Comparison of ENCODE assay signal across 1 cellular context in the genomic region with DNA sequence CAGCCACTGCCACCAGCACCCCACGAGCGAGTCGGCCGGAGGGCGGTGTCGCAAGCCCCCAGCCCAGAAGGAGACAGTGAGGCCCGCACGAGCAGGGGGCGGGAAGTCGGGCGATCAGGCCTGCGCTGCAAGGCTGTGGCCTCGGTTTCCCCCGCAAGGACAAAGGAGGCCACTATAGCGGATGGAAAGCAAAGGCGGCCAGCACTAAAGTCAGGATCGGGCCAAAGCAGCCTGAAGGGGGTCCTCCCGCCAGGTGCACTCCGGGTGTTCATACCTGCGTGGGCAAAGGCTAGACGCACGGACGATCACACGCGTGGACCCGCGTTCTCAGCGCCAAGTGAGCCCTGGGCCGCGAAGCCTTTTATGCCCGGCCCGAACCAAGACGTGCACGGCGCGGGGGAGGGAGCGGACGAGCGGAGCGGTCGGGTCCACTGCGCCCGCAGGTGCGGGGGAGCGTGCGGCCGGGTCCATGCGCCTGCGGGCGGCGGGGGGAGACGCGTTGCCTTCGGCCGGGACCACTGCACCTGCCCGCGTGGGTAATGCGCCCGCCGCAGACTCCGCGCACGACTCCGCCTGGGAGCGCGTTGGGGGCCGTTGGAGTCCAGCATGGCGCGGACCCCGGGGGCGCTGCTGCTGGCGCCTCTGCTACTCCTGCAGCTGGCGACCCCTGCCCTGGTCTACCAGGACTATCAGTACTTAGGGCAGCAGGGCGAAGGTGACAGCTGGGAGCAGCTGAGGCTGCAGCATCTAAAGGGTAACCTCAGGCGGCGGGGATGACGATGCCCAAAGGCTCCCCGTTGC.
TF ChIP-seq lines count a peak whose summit lies in the region.

A gene (minus strand): TSS at position 335 of the 801 bp plus-strand sequence. CDS start 539 bp downstream, outside the sequence.
A gene (plus strand): TSS at position 604 of the 801 bp plus-strand sequence. CDS start 3 bp downstream, at position 607.

TF ChIP-seq in HepG2, 621 proteins besides CTCF, POLR2A, EP300 and RAD21 (continued from another document and continues in another):
- TF ChIP-seq, protein P1, sequence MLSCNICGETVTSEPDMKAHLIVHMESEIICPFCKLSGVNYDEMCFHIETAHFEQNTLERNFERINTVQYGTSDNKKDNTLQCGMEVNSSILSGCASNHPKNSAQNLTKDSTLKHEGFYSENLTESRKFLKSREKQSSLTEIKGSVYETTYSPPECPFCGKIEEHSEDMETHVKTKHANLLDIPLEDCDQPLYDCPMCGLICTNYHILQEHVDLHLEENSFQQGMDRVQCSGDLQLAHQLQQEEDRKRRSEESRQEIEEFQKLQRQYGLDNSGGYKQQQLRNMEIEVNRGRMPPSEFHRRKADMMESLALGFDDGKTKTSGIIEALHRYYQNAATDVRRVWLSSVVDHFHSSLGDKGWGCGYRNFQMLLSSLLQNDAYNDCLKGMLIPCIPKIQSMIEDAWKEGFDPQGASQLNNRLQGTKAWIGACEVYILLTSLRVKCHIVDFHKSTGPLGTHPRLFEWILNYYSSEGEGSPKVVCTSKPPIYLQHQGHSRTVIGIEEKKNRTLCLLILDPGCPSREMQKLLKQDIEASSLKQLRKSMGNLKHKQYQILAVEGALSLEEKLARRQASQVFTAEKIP (CRISPR knock-in tag; IDR thresholded peaks at IDR 0.05; ENCODE audit: borderline replicate concordance): no peak
- TF ChIP-seq, protein P2, sequence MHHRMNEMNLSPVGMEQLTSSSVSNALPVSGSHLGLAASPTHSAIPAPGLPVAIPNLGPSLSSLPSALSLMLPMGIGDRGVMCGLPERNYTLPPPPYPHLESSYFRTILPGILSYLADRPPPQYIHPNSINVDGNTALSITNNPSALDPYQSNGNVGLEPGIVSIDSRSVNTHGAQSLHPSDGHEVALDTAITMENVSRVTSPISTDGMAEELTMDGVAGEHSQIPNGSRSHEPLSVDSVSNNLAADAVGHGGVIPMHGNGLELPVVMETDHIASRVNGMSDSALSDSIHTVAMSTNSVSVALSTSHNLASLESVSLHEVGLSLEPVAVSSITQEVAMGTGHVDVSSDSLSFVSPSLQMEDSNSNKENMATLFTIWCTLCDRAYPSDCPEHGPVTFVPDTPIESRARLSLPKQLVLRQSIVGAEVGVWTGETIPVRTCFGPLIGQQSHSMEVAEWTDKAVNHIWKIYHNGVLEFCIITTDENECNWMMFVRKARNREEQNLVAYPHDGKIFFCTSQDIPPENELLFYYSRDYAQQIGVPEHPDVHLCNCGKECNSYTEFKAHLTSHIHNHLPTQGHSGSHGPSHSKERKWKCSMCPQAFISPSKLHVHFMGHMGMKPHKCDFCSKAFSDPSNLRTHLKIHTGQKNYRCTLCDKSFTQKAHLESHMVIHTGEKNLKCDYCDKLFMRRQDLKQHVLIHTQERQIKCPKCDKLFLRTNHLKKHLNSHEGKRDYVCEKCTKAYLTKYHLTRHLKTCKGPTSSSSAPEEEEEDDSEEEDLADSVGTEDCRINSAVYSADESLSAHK (CRISPR knock-in tag; IDR thresholded peaks at IDR 0.05; ENCODE audit: borderline replicate concordance): no peak
- TF ChIP-seq KDM5A (IDR thresholded peaks at IDR 0.05; ENCODE audit: borderline replicate concordance, low read length) (peak; percentile 51; the same call in 1 of the 2 replicates), EED (CRISPR knock-in tag; IDR thresholded peaks at IDR 0.05) (peak; percentile 90), NKX3-1 (CRISPR knock-in tag; IDR thresholded peaks at IDR 0.05) (0 out of 2 replicates have a peak, but pooled peaks have one; percentile 68), ZNF446 (CRISPR knock-in tag; IDR thresholded peaks at IDR 0.05) (peak; percentile 89), STAG1 (CRISPR knock-in tag; IDR thresholded peaks at IDR 0.05) (no peak), ZBTB1 (CRISPR knock-in tag; IDR thresholded peaks at IDR 0.05; ENCODE audit: borderline replicate concordance) (no peak), ZNF7 (CRISPR knock-in tag; IDR thresholded peaks at IDR 0.05) (0 out of 2 replicates have a peak, but pooled peaks have one; percentile 22), BORCS8-MEF2B (CRISPR knock-in tag; IDR thresholded peaks at IDR 0.05) (0 out of 2 replicates have a peak, but pooled peaks have one; percentile 55), ATF7 (IDR thresholded peaks at IDR 0.05) (peak; percentile 81), ATF7 (CRISPR knock-in tag; IDR thresholded peaks at IDR 0.05) (no peak), HHEX (CRISPR knock-in tag; IDR thresholded peaks at IDR 0.05) (no peak), ZNF570 (CRISPR knock-in tag; IDR thresholded peaks at IDR 0.05; ENCODE audit: borderline replicate concordance) (no peak; the same call in 1 of the 2 replicates), DNMT3B (CRISPR knock-in tag; conservative IDR thresholded peaks at IDR 0.05) (no peak; the same call in 1 of the 2 replicates), ZBTB8A (CRISPR knock-in tag; IDR thresholded peaks at IDR 0.05; ENCODE audit: borderline replicate concordance, low read depth) (no peak; the same call in 1 of the 2 replicates), GATAD1 (CRISPR knock-in tag; IDR thresholded peaks at IDR 0.05) (peak; percentile 72), GATA4 (IDR thresholded peaks at IDR 0.05; ENCODE audit: borderline replicate concordance, low read depth) (peak; percentile 86), HMG20B (CRISPR knock-in tag; conservative IDR thresholded peaks at IDR 0.05) (no peak; the same call in 1 of the 2 replicates), SYNCRIP (IDR thresholded peaks at IDR 0.05; ENCODE audit: insufficient read depth, low read depth, low read length) (no peak), REXO4 (CRISPR knock-in tag; IDR thresholded peaks at IDR 0.05; ENCODE audit: borderline replicate concordance) (no peak), ZNF546 (CRISPR knock-in tag; conservative IDR thresholded peaks at IDR 0.05) (no peak; the same call in 1 of the 2 replicates), ZNF724P (CRISPR knock-in tag; IDR thresholded peaks at IDR 0.05; ENCODE audit: borderline replicate concordance) (peak; percentile 94; the same call in 1 of the 2 replicates), ZNF124 (CRISPR knock-in tag; IDR thresholded peaks at IDR 0.05) (peak; percentile 90), IKZF4 (CRISPR knock-in tag; IDR thresholded peaks at IDR 0.05; ENCODE audit: borderline replicate concordance, low read depth, not compliant biosample characterization) (no peak), ZNF501 (CRISPR knock-in tag; IDR thresholded peaks at IDR 0.05) (peak; percentile 96), NFRKB (IDR thresholded peaks at IDR 0.05) (no peak), ZNF230 (CRISPR knock-in tag; IDR thresholded peaks at IDR 0.05) (peak; percentile 92), MED13 (CRISPR knock-in tag; IDR thresholded peaks at IDR 0.05) (peak; percentile 53; the same call in 1 of the 2 replicates), SNAPC2 (CRISPR knock-in tag; IDR thresholded peaks at IDR 0.05) (no peak), TEAD3 (CRISPR knock-in tag; optimal IDR thresholded peaks at IDR 0.05; ENCODE audit: borderline replicate concordance) (no peak), ZMYM2 (CRISPR knock-in tag; IDR thresholded peaks at IDR 0.05) (peak; percentile 56), ZFP41 (CRISPR knock-in tag; IDR thresholded peaks at IDR 0.05; ENCODE audit: borderline replicate concordance) (no peak), HNRNPH1 (optimal IDR thresholded peaks at IDR 0.05; ENCODE audit: low read depth, low read length) (no peak), POLR2AphosphoS5 (IDR thresholded peaks at IDR 0.05; ENCODE audit: low read depth, low read length) (peak; percentile 98), ZFP90 (CRISPR knock-in tag; IDR thresholded peaks at IDR 0.05; ENCODE audit: borderline replicate concordance) (no peak; the same call in 1 of the 2 replicates)
- TF ChIP-seq, protein P3, sequence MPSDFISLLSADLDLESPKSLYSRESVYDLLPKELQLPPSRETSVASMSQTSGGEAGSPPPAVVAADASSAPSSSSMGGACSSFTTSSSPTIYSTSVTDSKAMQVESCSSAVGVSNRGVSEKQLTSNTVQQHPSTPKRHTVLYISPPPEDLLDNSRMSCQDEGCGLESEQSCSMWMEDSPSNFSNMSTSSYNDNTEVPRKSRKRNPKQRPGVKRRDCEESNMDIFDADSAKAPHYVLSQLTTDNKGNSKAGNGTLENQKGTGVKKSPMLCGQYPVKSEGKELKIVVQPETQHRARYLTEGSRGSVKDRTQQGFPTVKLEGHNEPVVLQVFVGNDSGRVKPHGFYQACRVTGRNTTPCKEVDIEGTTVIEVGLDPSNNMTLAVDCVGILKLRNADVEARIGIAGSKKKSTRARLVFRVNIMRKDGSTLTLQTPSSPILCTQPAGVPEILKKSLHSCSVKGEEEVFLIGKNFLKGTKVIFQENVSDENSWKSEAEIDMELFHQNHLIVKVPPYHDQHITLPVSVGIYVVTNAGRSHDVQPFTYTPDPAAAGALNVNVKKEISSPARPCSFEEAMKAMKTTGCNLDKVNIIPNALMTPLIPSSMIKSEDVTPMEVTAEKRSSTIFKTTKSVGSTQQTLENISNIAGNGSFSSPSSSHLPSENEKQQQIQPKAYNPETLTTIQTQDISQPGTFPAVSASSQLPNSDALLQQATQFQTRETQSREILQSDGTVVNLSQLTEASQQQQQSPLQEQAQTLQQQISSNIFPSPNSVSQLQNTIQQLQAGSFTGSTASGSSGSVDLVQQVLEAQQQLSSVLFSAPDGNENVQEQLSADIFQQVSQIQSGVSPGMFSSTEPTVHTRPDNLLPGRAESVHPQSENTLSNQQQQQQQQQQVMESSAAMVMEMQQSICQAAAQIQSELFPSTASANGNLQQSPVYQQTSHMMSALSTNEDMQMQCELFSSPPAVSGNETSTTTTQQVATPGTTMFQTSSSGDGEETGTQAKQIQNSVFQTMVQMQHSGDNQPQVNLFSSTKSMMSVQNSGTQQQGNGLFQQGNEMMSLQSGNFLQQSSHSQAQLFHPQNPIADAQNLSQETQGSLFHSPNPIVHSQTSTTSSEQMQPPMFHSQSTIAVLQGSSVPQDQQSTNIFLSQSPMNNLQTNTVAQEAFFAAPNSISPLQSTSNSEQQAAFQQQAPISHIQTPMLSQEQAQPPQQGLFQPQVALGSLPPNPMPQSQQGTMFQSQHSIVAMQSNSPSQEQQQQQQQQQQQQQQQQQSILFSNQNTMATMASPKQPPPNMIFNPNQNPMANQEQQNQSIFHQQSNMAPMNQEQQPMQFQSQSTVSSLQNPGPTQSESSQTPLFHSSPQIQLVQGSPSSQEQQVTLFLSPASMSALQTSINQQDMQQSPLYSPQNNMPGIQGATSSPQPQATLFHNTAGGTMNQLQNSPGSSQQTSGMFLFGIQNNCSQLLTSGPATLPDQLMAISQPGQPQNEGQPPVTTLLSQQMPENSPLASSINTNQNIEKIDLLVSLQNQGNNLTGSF (CRISPR knock-in tag; IDR thresholded peaks at IDR 0.05): 0 out of 2 replicates have a peak, but pooled peaks have one; percentile 22
- TF ChIP-seq, protein P4, sequence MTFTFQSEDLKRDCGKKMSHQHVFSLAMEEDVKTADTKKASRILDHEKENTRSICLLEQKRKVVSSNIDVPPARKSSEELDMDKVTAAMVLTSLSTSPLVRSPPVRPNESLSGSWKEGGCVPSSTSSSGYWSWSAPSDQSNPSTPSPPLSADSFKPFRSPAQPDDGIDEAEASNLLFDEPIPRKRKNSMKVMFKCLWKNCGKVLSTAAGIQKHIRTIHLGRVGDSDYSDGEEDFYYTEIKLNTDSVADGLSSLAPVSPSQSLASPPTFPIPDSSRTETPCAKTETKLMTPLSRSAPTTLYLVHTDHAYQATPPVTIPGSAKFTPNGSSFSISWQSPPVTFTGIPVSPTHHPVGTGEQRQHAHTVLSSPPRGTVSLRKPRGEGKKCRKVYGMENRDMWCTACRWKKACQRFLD (CRISPR knock-in tag; IDR thresholded peaks at IDR 0.05; ENCODE audit: borderline replicate concordance): peak; percentile 85; the same call in 1 of the 2 replicates
- TF ChIP-seq, protein P5, sequence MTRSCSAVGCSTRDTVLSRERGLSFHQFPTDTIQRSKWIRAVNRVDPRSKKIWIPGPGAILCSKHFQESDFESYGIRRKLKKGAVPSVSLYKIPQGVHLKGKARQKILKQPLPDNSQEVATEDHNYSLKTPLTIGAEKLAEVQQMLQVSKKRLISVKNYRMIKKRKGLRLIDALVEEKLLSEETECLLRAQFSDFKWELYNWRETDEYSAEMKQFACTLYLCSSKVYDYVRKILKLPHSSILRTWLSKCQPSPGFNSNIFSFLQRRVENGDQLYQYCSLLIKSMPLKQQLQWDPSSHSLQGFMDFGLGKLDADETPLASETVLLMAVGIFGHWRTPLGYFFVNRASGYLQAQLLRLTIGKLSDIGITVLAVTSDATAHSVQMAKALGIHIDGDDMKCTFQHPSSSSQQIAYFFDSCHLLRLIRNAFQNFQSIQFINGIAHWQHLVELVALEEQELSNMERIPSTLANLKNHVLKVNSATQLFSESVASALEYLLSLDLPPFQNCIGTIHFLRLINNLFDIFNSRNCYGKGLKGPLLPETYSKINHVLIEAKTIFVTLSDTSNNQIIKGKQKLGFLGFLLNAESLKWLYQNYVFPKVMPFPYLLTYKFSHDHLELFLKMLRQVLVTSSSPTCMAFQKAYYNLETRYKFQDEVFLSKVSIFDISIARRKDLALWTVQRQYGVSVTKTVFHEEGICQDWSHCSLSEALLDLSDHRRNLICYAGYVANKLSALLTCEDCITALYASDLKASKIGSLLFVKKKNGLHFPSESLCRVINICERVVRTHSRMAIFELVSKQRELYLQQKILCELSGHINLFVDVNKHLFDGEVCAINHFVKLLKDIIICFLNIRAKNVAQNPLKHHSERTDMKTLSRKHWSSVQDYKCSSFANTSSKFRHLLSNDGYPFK (CRISPR knock-in tag; IDR thresholded peaks at IDR 0.05; ENCODE audit: borderline replicate concordance): peak; percentile 56; the same call in 1 of the 2 replicates
- TF ChIP-seq, protein P6, sequence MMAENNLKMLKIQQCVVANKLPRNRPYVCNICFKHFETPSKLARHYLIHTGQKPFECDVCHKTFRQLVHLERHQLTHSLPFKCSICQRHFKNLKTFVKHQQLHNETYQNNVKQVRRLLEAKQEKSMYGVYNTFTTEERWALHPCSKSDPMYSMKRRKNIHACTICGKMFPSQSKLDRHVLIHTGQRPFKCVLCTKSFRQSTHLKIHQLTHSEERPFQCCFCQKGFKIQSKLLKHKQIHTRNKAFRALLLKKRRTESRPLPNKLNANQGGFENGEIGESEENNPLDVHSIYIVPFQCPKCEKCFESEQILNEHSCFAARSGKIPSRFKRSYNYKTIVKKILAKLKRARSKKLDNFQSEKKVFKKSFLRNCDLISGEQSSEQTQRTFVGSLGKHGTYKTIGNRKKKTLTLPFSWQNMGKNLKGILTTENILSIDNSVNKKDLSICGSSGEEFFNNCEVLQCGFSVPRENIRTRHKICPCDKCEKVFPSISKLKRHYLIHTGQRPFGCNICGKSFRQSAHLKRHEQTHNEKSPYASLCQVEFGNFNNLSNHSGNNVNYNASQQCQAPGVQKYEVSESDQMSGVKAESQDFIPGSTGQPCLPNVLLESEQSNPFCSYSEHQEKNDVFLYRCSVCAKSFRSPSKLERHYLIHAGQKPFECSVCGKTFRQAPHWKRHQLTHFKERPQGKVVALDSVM (CRISPR knock-in tag; IDR thresholded peaks at IDR 0.05): peak; percentile 77
